1 cellular context compared by ENCODE assay signal in genomic region chr3:49899815-49900214, GRCh38.
TF ChIP-seq lines count a peak whose summit lies in the region.

No MANE protein-coding gene starts in this region.

TF ChIP-seq in endothelial cell of umbilical vein, 7 proteins besides CTCF, POLR2A, EP300 and RAD21:
- TF ChIP-seq GATA2 (IDR thresholded peaks at IDR 0.05; ENCODE audit: insufficient read depth, insufficient read length, low read depth, low read length): no peak
- TF ChIP-seq POLR2AphosphoS5 (IDR thresholded peaks at IDR 0.05; ENCODE audit: insufficient read depth, low read depth, low read length): no peak
- no peak for TF ChIP-seq MYC (IDR thresholded peaks at IDR 0.05; ENCODE audit: low read depth, low read length)
- no peak for TF ChIP-seq MAX (IDR thresholded peaks at IDR 0.05; ENCODE audit: insufficient read depth, insufficient read length)
- no peak for TF ChIP-seq EZH2 (IDR thresholded peaks at IDR 0.05; ENCODE audit: borderline replicate concordance, low read depth, low read length, severe bottlenecking)
- no peak for TF ChIP-seq JUN (IDR thresholded peaks at IDR 0.05; ENCODE audit: borderline replicate concordance, insufficient read depth, insufficient read length, low read depth)
- TF ChIP-seq FOS (IDR thresholded peaks at IDR 0.05; ENCODE audit: borderline replicate concordance, insufficient read depth, low read length): no peak
